8 cellular contexts compared by ENCODE assay signal in genomic region chr17:82585935-82586575, GRCh38.
DNase-seq lines count a peak whose midpoint lies in the region; ATAC-seq, FAIRE-seq and TF ChIP-seq lines count a peak whose summit lies in the region.
"Not testable (repeated sequence)": the region's sequence is repeated elsewhere in the genome, so short reads cannot be mapped to it uniquely, and the experiment has no call there.

No MANE protein-coding gene starts in this region.

- not testable (repeated sequence) for H3K27me3 ChIP-seq in endothelial cell of umbilical vein (ENCODE audit: control insufficient read depth in 2 of 2, insufficient read depth in 2 of 2, low read length in 2 of 2); right lobe of liver; rectal smooth muscle tissue (ENCODE audit: control insufficient read depth, insufficient read depth, low read length); tibial artery

- peak; percentile 92 for FAIRE-seq in endothelial cell of umbilical vein (lab: Jason Lieb, UNC)

- POLR2A ChIA-PET in endothelial cell of umbilical vein (lab: Charles Lee), result not testable (repeated sequence)

- BruUV-seq in endothelial cell of umbilical vein (replicated peaks; lab: Mats Ljungman, UMichigan), result not testable (repeated sequence)

- H3K79me2 ChIP-seq in endothelial cell of umbilical vein (ENCODE audit: control insufficient read depth, insufficient read depth, low read length), result not testable (repeated sequence)

- H3K36me3 Mint-ChIP-seq in activated CD4-positive, alpha-beta T cell treated with anti-CD3 and anti-CD28 coated beads, Interleukin-2, amount 10 ng/mL, durations not matched to agents 24 days and 14 days (ENCODE audit: low read depth), result peaks cover 50% of the 10 kb centered on the region
- peaks cover 30% of the 10 kb centered on the region for H3K36me3 Mint-ChIP-seq in activated naive CD8-positive, alpha-beta T cell treated with anti-CD3 and anti-CD28 coated beads, Interleukin-2, amount 50 U/mL, for 24 hours (ENCODE audit: low read depth)

- not testable (repeated sequence) for H3K9me1 ChIP-seq in endothelial cell of umbilical vein (replicated peaks; ENCODE audit: control insufficient read depth, extremely low read depth, insufficient read depth, low read length)

- DNase-seq in DMS53 (lab: John Stamatoyannopoulos, UW) (peak; percentile 58), NCI-H82 (lab: John Stamatoyannopoulos, UW) (peak; percentile 50), right lobe of liver (peak in 2 of 3 donors; percentile 58 to 76), tibial artery (peak; percentile 55 to 76)
- DNase-seq in activated CD4-positive, alpha-beta T cell treated with anti-CD3 and anti-CD28 coated beads, Interleukin-2, amount 10 ng/mL, durations not matched to agents 24 days and 14 days; endothelial cell of umbilical vein (ENCODE audit: low read depth, low spot score): not testable (repeated sequence)
- DNase-seq in activated naive CD8-positive, alpha-beta T cell treated with anti-CD3 and anti-CD28 coated beads, Interleukin-2, amount 50 U/mL, for 24 hours, result peak; percentile 35

- CTCF ChIA-PET in endothelial cell of umbilical vein (lab: Charles Lee), result not testable (repeated sequence)

- not testable (repeated sequence) for H3K9me3 ChIP-seq in endothelial cell of umbilical vein (replicated peaks; ENCODE audit: control insufficient read depth, insufficient read depth, low read length); right lobe of liver; tibial artery

- not testable (repeated sequence) for H3K4me1 ChIP-seq in endothelial cell of umbilical vein (ENCODE audit: control insufficient read depth, extremely low read depth, insufficient read depth, low read length); right lobe of liver; rectal smooth muscle tissue (ENCODE audit: control insufficient read depth, insufficient read depth, low read length); tibial artery

- H3K9me3 Mint-ChIP-seq in activated CD4-positive, alpha-beta T cell treated with anti-CD3 and anti-CD28 coated beads, Interleukin-2, amount 10 ng/mL, durations not matched to agents 24 days and 14 days; activated naive CD8-positive, alpha-beta T cell treated with anti-CD3 and anti-CD28 coated beads, Interleukin-2, amount 50 U/mL, for 24 hours: not testable (repeated sequence)

- dilution Hi-C loops in endothelial cell of umbilical vein (cut with MboI; ENCODE audit: extremely low pct_ligation_motif_present, low sequenced_read_pairs), result not testable (repeated sequence)

- intact Hi-C loops in activated CD4-positive, alpha-beta T cell treated with anti-CD3 and anti-CD28 coated beads, Interleukin-2, amount 10 ng/mL, durations not matched to agents 24 days and 14 days (cut with micrococcal nuclease); endothelial cell of umbilical vein (cut with micrococcal nuclease); right lobe of liver (cut with DNase I); tibial artery (cut with DNase I; ENCODE audit: low total_unique reads): not testable (repeated sequence)

- not testable (repeated sequence) for H3K27me3 Mint-ChIP-seq in activated CD4-positive, alpha-beta T cell treated with anti-CD3 and anti-CD28 coated beads, Interleukin-2, amount 10 ng/mL, durations not matched to agents 24 days and 14 days; activated naive CD8-positive, alpha-beta T cell treated with anti-CD3 and anti-CD28 coated beads, Interleukin-2, amount 50 U/mL, for 24 hours

- not testable (repeated sequence) for TF ChIP-seq CTCF in endothelial cell of umbilical vein (IDR thresholded peaks at IDR 0.05; ENCODE audit: extremely low read depth in 1 of 2, insufficient read depth in 1 of 2, low read depth in 1 of 2, low read length in 2 of 2); right lobe of liver (IDR thresholded peaks at IDR 0.05); tibial artery (IDR thresholded peaks at IDR 0.05)

- H3K9ac ChIP-seq in endothelial cell of umbilical vein (replicated peaks; ENCODE audit: extremely low read depth, insufficient read depth, low read length); rectal smooth muscle tissue (ENCODE audit: low read length): not testable (repeated sequence)

- peaks cover 13% of the 10 kb centered on the region for H3K4me1 Mint-ChIP-seq in activated CD4-positive, alpha-beta T cell treated with anti-CD3 and anti-CD28 coated beads, Interleukin-2, amount 10 ng/mL, durations not matched to agents 24 days and 14 days
- H3K4me1 Mint-ChIP-seq in activated naive CD8-positive, alpha-beta T cell treated with anti-CD3 and anti-CD28 coated beads, Interleukin-2, amount 50 U/mL, for 24 hours, result peaks cover 25% of the 10 kb centered on the region

- H2AFZ ChIP-seq in endothelial cell of umbilical vein (ENCODE audit: low read depth, low read length), result not testable (repeated sequence)

- WGBS in right lobe of liver (ENCODE audit: insufficient coverage, low coverage, low lambda C conversion rate, missing lambda C conversion rate), result 91% methylated on average over 20 of the region's 23 CpGs

- peak overlapping the region; percentile 75 for H3K27ac Mint-ChIP-seq in activated CD4-positive, alpha-beta T cell treated with anti-CD3 and anti-CD28 coated beads, Interleukin-2, amount 10 ng/mL, durations not matched to agents 24 days and 14 days
- peak overlapping the region; percentile 65 for H3K27ac Mint-ChIP-seq in activated naive CD8-positive, alpha-beta T cell treated with anti-CD3 and anti-CD28 coated beads, Interleukin-2, amount 50 U/mL, for 24 hours

- not testable (repeated sequence) for ATAC-seq in activated naive CD8-positive, alpha-beta T cell treated with anti-CD3 and anti-CD28 coated beads, Interleukin-2, amount 50 U/mL, for 24 hours; right lobe of liver

- TF ChIP-seq POLR2A in endothelial cell of umbilical vein (IDR thresholded peaks at IDR 0.05; ENCODE audit: low read depth, low read length); right lobe of liver (IDR thresholded peaks at IDR 0.05): not testable (repeated sequence)

- H3K4me3 Mint-ChIP-seq in activated CD4-positive, alpha-beta T cell treated with anti-CD3 and anti-CD28 coated beads, Interleukin-2, amount 10 ng/mL, durations not matched to agents 24 days and 14 days; activated naive CD8-positive, alpha-beta T cell treated with anti-CD3 and anti-CD28 coated beads, Interleukin-2, amount 50 U/mL, for 24 hours: not testable (repeated sequence)

- H3K36me3 ChIP-seq in endothelial cell of umbilical vein (ENCODE audit: control insufficient read depth in 2 of 2, extremely low read depth in 1 of 2, insufficient read depth in 2 of 2, low read length in 2 of 2) (peaks cover 7 to 17% of the 10 kb centered on the region in 2 experiments), right lobe of liver (peaks cover 0 to 48% (median 7%) of the 10 kb centered on the region in 4 donors), rectal smooth muscle tissue (ENCODE audit: control insufficient read depth, insufficient read depth, low read length) (peaks cover 26% of the 10 kb centered on the region), tibial artery (peaks cover 35 to 66% (median 45%) of the 10 kb centered on the region in 3 donors)

- not testable (repeated sequence) for H3K4me3 ChIP-seq in endothelial cell of umbilical vein (replicated peaks in 1 of 3; ENCODE audit: insufficient read depth in 1 of 3, low read depth in 1 of 3, low read length in 3 of 3); right lobe of liver; rectal smooth muscle tissue (ENCODE audit: low read length); tibial artery

- H3K27ac ChIP-seq in endothelial cell of umbilical vein (ENCODE audit: insufficient read depth, low read depth, low read length); right lobe of liver; tibial artery: not testable (repeated sequence)
- H3K27ac ChIP-seq in rectal smooth muscle tissue (ENCODE audit: low read depth, low read length), result peak overlapping the region; percentile 37

- H4K20me1 ChIP-seq in endothelial cell of umbilical vein (replicated peaks; ENCODE audit: control insufficient read depth, extremely low read depth, insufficient read depth, low read length), result not testable (repeated sequence)

- not testable (repeated sequence) for H3K4me2 ChIP-seq in endothelial cell of umbilical vein (ENCODE audit: insufficient read depth, low read length)
